In the genomic region with DNA sequence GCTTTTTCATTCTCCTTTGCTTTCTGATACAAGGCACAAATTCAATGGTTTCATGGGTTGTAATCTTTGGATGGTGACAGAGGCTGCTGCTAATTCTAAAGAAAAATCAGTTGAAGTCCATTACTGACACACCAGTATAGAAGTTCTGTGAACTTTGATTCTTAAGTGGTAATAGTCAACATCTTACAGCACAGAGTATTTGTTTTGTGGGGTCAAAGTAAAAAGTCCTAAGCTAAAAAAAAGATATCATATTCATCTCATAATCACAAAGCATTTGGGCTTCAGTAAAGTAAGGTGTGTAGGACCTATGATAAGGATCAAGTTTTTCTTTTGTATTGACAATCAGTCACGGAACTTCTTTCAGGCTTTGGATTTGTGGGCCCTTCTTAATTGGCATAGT, we compare ENCODE assay signal across 9 cellular contexts. TPM values are rescaled to one million over a fixed set of nuclear protein-coding genes. Genes with fewer than 3 reads are reported as not detected.
A peak's percentile ranks its signal among the peaks of the same experiment; 100 is the strongest.
DNase-seq lines count a peak whose midpoint lies in the region; ATAC-seq, FAIRE-seq and TF ChIP-seq lines count a peak whose summit lies in the region.
"Had no signal": no experiment of that assay in that cellular context is flagged by ENCODE, and none has a peak within 500 bp of the region (broad histone marks: within the 10 kb centered on the region; RNA-seq: fewer than 3 reads in every experiment).

No MANE protein-coding gene starts in this region.

- no peaks in the 10 kb centered on the region for H3K27me3 ChIP-seq in CD4-positive, CD25-positive, alpha-beta regulatory T cell (ENCODE audit: control insufficient read depth, insufficient read depth, low read length)
- H3K27me3 ChIP-seq in H1 (replicated peaks in 1 of 4; ENCODE audit: control insufficient read depth in 3 of 4, extremely low read depth in 1 of 4, insufficient read depth in 3 of 4, low read length in 3 of 4) (no peaks in the 10 kb centered on the region), ovary (no peaks in the 10 kb centered on the region)

- H3K4me2 ChIP-seq in H1 (ENCODE audit: insufficient read depth in 1 of 2, low read depth in 2 of 2, low read length in 2 of 2) = peak overlapping the region; percentile 72 to 99

- H3K4me3 Mint-ChIP-seq in CD4-positive, CD25-positive, alpha-beta regulatory T cell = peak overlapping the region; percentile 88 to 96 (median 92)

- peak overlapping the region; percentile 97 to 99 (median 98) for H3K27ac Mint-ChIP-seq in CD4-positive, CD25-positive, alpha-beta regulatory T cell

- no peak for TF ChIP-seq CTCF in NB4 (IDR thresholded peaks at IDR 0.05; ENCODE audit: low read depth, low read length)
- no peak for TF ChIP-seq CTCF in H1 (IDR thresholded peaks at IDR 0.05; ENCODE audit: control extremely low read depth in 1 of 3, insufficient read depth in 1 of 3, low read depth in 1 of 3, low read length in 3 of 3)
- TF ChIP-seq CTCF in ovary (IDR thresholded peaks at IDR 0.05) = no peak

- H3K27me3 Mint-ChIP-seq in CD4-positive, CD25-positive, alpha-beta regulatory T cell = no peaks in the 10 kb centered on the region

- CTCF ChIA-PET in H1 (lab: Charles Lee; ENCODE audit: partially characterized antibody) = interaction anchor here (0.7 to 1.6 kb wide), 3 partner anchors 11 to 325 kb away, joined by 3 read pairs; no protein-coding TSS in a partner anchor

- peaks cover 8% of the 10 kb centered on the region; the same call in 1 of the 2 replicates for H3K23me2 ChIP-seq in H1 (ENCODE audit: low read depth, low read length)

- POLR2A ChIA-PET in H1 (lab: Charles Lee; ENCODE audit: partially characterized antibody) = interaction anchor here (1.6 kb wide), 1 partner anchor 423 kb away, joined by 3 read pairs; no protein-coding TSS in a partner anchor

- no peak overlapping the region for H4K91ac ChIP-seq in H1 (replicated peaks; ENCODE audit: insufficient read length, low read length)

- H3K4me1 ChIP-seq in CD4-positive, CD25-positive, alpha-beta regulatory T cell (ENCODE audit: control insufficient read depth, insufficient read depth, low read length, poor library complexity, severe bottlenecking) = peaks cover 59% of the 10 kb centered on the region
- H3K4me1 ChIP-seq in H1 (replicated peaks in 1 of 4; ENCODE audit: control insufficient read depth in 3 of 4, insufficient read depth in 4 of 4, low read length in 3 of 4) (peaks cover 0 to 6% (median 1%) of the 10 kb centered on the region in 4 experiments; a peak in 3 of 7 replicates), ovary (ENCODE audit: insufficient read depth) (peaks cover 6% of the 10 kb centered on the region)

- intact Hi-C loops in ovary (cut with DNase I) = no loop called here

- no peak for ATAC-seq in CD4-positive, CD25-positive, alpha-beta regulatory T cell (ENCODE audit: low read depth in 2 of 2)
- ATAC-seq in GM21717 (IDR thresholded peaks at IDR 0.05; ENCODE audit: unreplicated experiment) = no peak

- H2AFZ ChIP-seq in H1 (ENCODE audit: low read length) = no peak overlapping the region

- WGBS in H1 (ENCODE audit: extremely low coverage in 1 of 2, insufficient coverage in 1 of 2, insufficient read length in 1 of 2, insufficient replicate concordance in 2 of 2, low coverage in 1 of 2, low lambda C conversion rate in 2 of 2, missing lambda C conversion rate in 1 of 2), 2 experiments = 82% methylated on average over 1 of the region's 1 CpG; no CpG with 5 or more reads in 1 of the 2 experiments
- WGBS in ovary, 3 donors = 83 to 98% (median 88%) methylated on average over 1 of the region's 1 CpG

- FAIRE-seq in H1 (lab: Jason Lieb, UNC) (no peak), urothelium cell line (lab: Jason Lieb, UNC) (no peak), frontal cortex (lab: Jason Lieb, UNC) (no peak)

- H3K4me3 ChIP-seq in CD4-positive, CD25-positive, alpha-beta regulatory T cell (ENCODE audit: low read depth, low read length) = peak overlapping the region; percentile 90
- H3K4me3 ChIP-seq in NB4 (ENCODE audit: low read depth, low read length) (peak overlapping the region; percentile 88), H1 (ENCODE audit: extremely low read depth in 1 of 4, insufficient read depth in 2 of 4, low read depth in 3 of 4, low read length in 4 of 4) (peak overlapping the region; percentile 68 to 91 (median 91); a peak in 5 of 8 replicates), ovary (peak overlapping the region; percentile 78)

- TF ChIP-seq EP300 in H1 (IDR thresholded peaks at IDR 0.05; ENCODE audit: borderline replicate concordance in 1 of 2, low read depth in 2 of 2, low read length in 2 of 2) (no peak), ovary (IDR thresholded peaks at IDR 0.05) (no peak)

- no peak overlapping the region for H3K18ac ChIP-seq in H1 (ENCODE audit: extremely low read depth, low read length)

- H3K79me1 ChIP-seq in H1 (ENCODE audit: low read depth, low read length) = no peaks in the 10 kb centered on the region

- H4K5ac ChIP-seq in H1 (ENCODE audit: insufficient read length, low read depth, low read length) = no peak overlapping the region

- H2BK120ac ChIP-seq in H1 (replicated peaks; ENCODE audit: low read depth, low read length) = no peak overlapping the region

- H3K14ac ChIP-seq in H1 (ENCODE audit: insufficient read length) = no peak overlapping the region

- H2BK15ac ChIP-seq in H1 (ENCODE audit: low read length) = no peak overlapping the region

- H2BK20ac ChIP-seq in H1 (ENCODE audit: low read length) = no peak overlapping the region

- H3K36me3 Mint-ChIP-seq in CD4-positive, CD25-positive, alpha-beta regulatory T cell = peaks cover 19% of the 10 kb centered on the region

- no peaks in the 10 kb centered on the region for H4K20me1 ChIP-seq in H1 (replicated peaks in 1 of 2; ENCODE audit: control insufficient read depth in 1 of 2, insufficient read depth in 2 of 2, low read length in 2 of 2)

- H3K4ac ChIP-seq in H1 (replicated peaks; ENCODE audit: insufficient read length, low read depth, low read length) = no peak overlapping the region

- H3K27ac ChIP-seq in CD4-positive, CD25-positive, alpha-beta regulatory T cell (ENCODE audit: insufficient read depth, low read length, poor library complexity, severe bottlenecking) = peak overlapping the region; percentile 88
- no peak overlapping the region for H3K27ac ChIP-seq in H1 (ENCODE audit: low read depth, low read length)
- H3K27ac ChIP-seq in ovary = no peak overlapping the region

- H4K8ac ChIP-seq in H1 (ENCODE audit: extremely low read depth, insufficient read depth, low read length) = no peak overlapping the region

- H3K9me3 Mint-ChIP-seq in CD4-positive, CD25-positive, alpha-beta regulatory T cell = peaks cover 0 to 2% (median 0%) of the 10 kb centered on the region in 7 donors

- no peak overlapping the region for H2BK5ac ChIP-seq in H1 (ENCODE audit: low read depth, low read length)

- no peaks in the 10 kb centered on the region for H3K9me3 ChIP-seq in CD4-positive, CD25-positive, alpha-beta regulatory T cell (ENCODE audit: control insufficient read depth in 2 of 2, low read length in 2 of 2)
- no peaks in the 10 kb centered on the region for H3K9me3 ChIP-seq in H1 (ENCODE audit: insufficient read depth in 2 of 2, low read depth in 1 of 2, low read length in 1 of 2)
- H3K9me3 ChIP-seq in ovary = no peaks in the 10 kb centered on the region

- TF ChIP-seq POLR2A in NB4 (IDR thresholded peaks at IDR 0.05; ENCODE audit: extremely low read depth, insufficient read length) (no peak), H1 (IDR thresholded peaks at IDR 0.05; ENCODE audit: control extremely low read depth in 1 of 2, low read depth in 2 of 2, low read length in 2 of 2) (no peak), ovary (IDR thresholded peaks at IDR 0.05) (no peak)

- H3K36me3 ChIP-seq in CD4-positive, CD25-positive, alpha-beta regulatory T cell (ENCODE audit: control insufficient read depth, insufficient read depth, low read length) = peaks cover 21% of the 10 kb centered on the region
- peaks cover 0 to 11% (median 1%) of the 10 kb centered on the region in 4 experiments; a peak in 4 of 8 replicates for H3K36me3 ChIP-seq in H1 (ENCODE audit: control insufficient read depth in 2 of 4, insufficient read depth in 4 of 4, low read length in 3 of 4)
- H3K36me3 ChIP-seq in ovary = no peaks in the 10 kb centered on the region

- no peak overlapping the region for H3K56ac ChIP-seq in H1 (replicated peaks; ENCODE audit: insufficient read length, low read depth, low read length)

- no peak overlapping the region for H3K23ac ChIP-seq in H1 (ENCODE audit: insufficient read length)

- no peaks in the 10 kb centered on the region for H3K79me2 ChIP-seq in H1 (ENCODE audit: control insufficient read depth in 1 of 2, insufficient read depth in 2 of 2, low read length in 2 of 2)

- TF ChIP-seq RAD21 in H1 (IDR thresholded peaks at IDR 0.05 in 1 of 2, conservative IDR thresholded peaks at IDR 0.05 in 1 of 2; ENCODE audit: low read depth in 2 of 2, low read length in 2 of 2) = no peak

- H2AK5ac ChIP-seq in H1 (ENCODE audit: low read depth, low read length) = no peak overlapping the region

- peaks cover 29 to 69% (median 58%) of the 10 kb centered on the region in 4 donors for H3K4me1 Mint-ChIP-seq in CD4-positive, CD25-positive, alpha-beta regulatory T cell

- H2BK12ac ChIP-seq in H1 (ENCODE audit: low read depth, low read length) = no peak overlapping the region

- no peak overlapping the region for H3K9ac ChIP-seq in H1 (replicated peaks in 1 of 4; ENCODE audit: extremely low read depth in 1 of 4, low read depth in 3 of 4, low read length in 3 of 4)

- DNase-seq in CD4-positive, CD25-positive, alpha-beta regulatory T cell = no peak
- no peak for DNase-seq in NB4 (ENCODE audit: low read depth)
- no peak for DNase-seq in H1 (ENCODE audit: low read depth in 1 of 2, low spot score in 2 of 2)
- DNase-seq in ovary = no peak
- no peak for DNase-seq in NCI-H524 treated with DMSO at 0.1 percent for 48 hours (lab: John Stamatoyannopoulos, UW)
- DNase-seq in urothelium cell line (ENCODE audit: low spot score) = no peak
- no peak for DNase-seq in frontal cortex (ENCODE audit: low spot score in 2 of 2)
- DNase-seq: NCI-H82 had no signal

RNA-seq across cellular contexts. Expression of gene ASTE1, which starts 1.1 kb away (rescaled TPM):
- 21.0 TPM for total RNA-seq in CD4-positive, CD25-positive, alpha-beta regulatory T cell
- polyA plus RNA-seq in CD4-positive, CD25-positive, alpha-beta regulatory T cell = 10 to 100 TPM; 26.9 to 32.3 (median 27.9) TPM
- total RNA-seq in H1 (2021; fragmentation: NEBNext Ultra II Directional; extraction: Animal tissue kit (Norgen Biotek cat#: 25700)) = not detected in 2 replicates
- polyA plus RNA-seq in H1 (2011; rRNA removed) (4.4 and 6.4 TPM in 2 replicates), ovary (10 to 100 TPM in 1 of 2 donors, 1 to 10 TPM in 1; 5.2 to 10.5 TPM)
- polyA plus RNA-seq in H1 (2011; cell fraction: cytosol; rRNA removed) = 5.5 TPM
- 5.2 TPM for polyA plus RNA-seq in H1 (2011; cell fraction: nucleus; rRNA removed)
- 4.6 to 5.9 TPM (median 5.2 TPM) in 4 replicates for polyA plus RNA-seq in H1 (2012, experiment 1 of 2)
- 0.87 TPM for polyA plus RNA-seq in H1 (2012, experiment 2 of 2)
- polyA plus RNA-seq in H1 (2013, experiment 1 of 2) = 3.8 TPM
- polyA plus RNA-seq in H1 (2013, experiment 2 of 2) = 3.3 TPM
- 11.5 and 13.1 TPM in 2 replicates for polyA minus RNA-seq in H1 (2011; rRNA and poly(A)+ RNA removed)
- polyA minus RNA-seq in H1 (2011; cell fraction: cytosol; rRNA and poly(A)+ RNA removed) = 6.5 TPM
- 22.3 TPM for polyA minus RNA-seq in H1 (2011; cell fraction: nucleus; rRNA and poly(A)+ RNA removed)
- total RNA-seq in ovary (10 to 100 TPM in 2 of 7 donors, 1 to 10 TPM in 5; 3.1 to 11.9 (median 8.6) TPM), frontal cortex (15.1 TPM)

RNA-seq across cellular contexts. Expression of gene NEK11, which starts 1.2 kb away (rescaled TPM):
- 3.3 TPM for total RNA-seq in CD4-positive, CD25-positive, alpha-beta regulatory T cell
- polyA plus RNA-seq in CD4-positive, CD25-positive, alpha-beta regulatory T cell = 1 to 10 TPM; 1.1 to 2.8 (median 1.6) TPM
- total RNA-seq in H1 (2021; fragmentation: NEBNext Ultra II Directional; extraction: Animal tissue kit (Norgen Biotek cat#: 25700)) = 0.27 TPM in 1 of 2 replicates, not detected in the other
- polyA plus RNA-seq in H1 (2011; rRNA removed) (0.28 and 0.60 TPM in 2 replicates), ovary (10 to 100 TPM in 1 of 2 donors, 1 to 10 TPM in 1; 4.9 to 10.7 TPM)
- polyA plus RNA-seq in H1 (2011; cell fraction: cytosol; rRNA removed) = 0.69 TPM
- 0.90 TPM for polyA plus RNA-seq in H1 (2011; cell fraction: nucleus; rRNA removed)
- polyA plus RNA-seq in H1 (2012, experiment 1 of 2) = 0.56 to 1.2 TPM (median 0.95 TPM) in 4 replicates
- polyA plus RNA-seq in H1 (2012, experiment 2 of 2) = 0.14 TPM
- 0.99 TPM for polyA plus RNA-seq in H1 (2013, experiment 1 of 2)
- polyA plus RNA-seq in H1 (2013, experiment 2 of 2) = 0.50 TPM
- polyA minus RNA-seq in H1 (2011; rRNA and poly(A)+ RNA removed) = 0.83 and 1.1 TPM in 2 replicates
- 1.2 TPM for polyA minus RNA-seq in H1 (2011; cell fraction: cytosol; rRNA and poly(A)+ RNA removed)
- 3.5 TPM for polyA minus RNA-seq in H1 (2011; cell fraction: nucleus; rRNA and poly(A)+ RNA removed)
- total RNA-seq in ovary (10 to 100 TPM in 4 of 7 donors, 1 to 10 TPM in 3; 8.1 to 37.3 (median 10.8) TPM), frontal cortex (28.1 TPM)
